Comparison of ENCODE assay signal across 8 cellular contexts in genomic region chr4:41281038-41281634, GRCh38. TPM values are rescaled to one million over a fixed set of nuclear protein-coding genes. Genes with fewer than 3 reads are reported as not detected.
DNase-seq lines count a peak whose midpoint lies in the region; ATAC-seq and TF ChIP-seq lines count a peak whose summit lies in the region.

No MANE protein-coding gene starts in this region.

- H3K4me1 Mint-ChIP-seq in activated CD4-positive, alpha-beta T cell treated with anti-CD3 and anti-CD28 coated beads, Interleukin-2, amount 10 ng/mL, durations not matched to agents 7 days and 5 days: no peaks in the 10 kb centered on the region
- H3K4me1 Mint-ChIP-seq in activated CD8-positive, alpha-beta T cell treated with anti-CD3 and anti-CD28 coated beads, Interleukin-2, amount 10 ng/mL, durations not matched to agents 7 days and 5 days (ENCODE audit: low read depth): no peaks in the 10 kb centered on the region
- peaks cover 4% of the 10 kb centered on the region for H3K4me1 Mint-ChIP-seq in glutamatergic neuron (ENCODE audit: low read depth, unreplicated experiment)

- no peak overlapping the region for H2BK12ac ChIP-seq in trophoblast cell (ENCODE audit: low read length)

- no CpG with 5 or more reads among the region's 7 CpGs for WGBS in trophoblast cell (ENCODE audit: extremely low coverage, insufficient coverage, insufficient read length)

- CTCF ChIA-PET in activated CD4-positive, alpha-beta T cell treated with anti-CD3 and anti-CD28 coated beads, Interleukin-2, amount 10 ng/mL, durations not matched to agents 7 days and 5 days (lab: Charles Lee): interaction anchor here (1.2 kb wide), 1 partner anchor 607 kb away, joined by 3 read pairs; no protein-coding TSS in a partner anchor
- CTCF ChIA-PET in activated CD8-positive, alpha-beta T cell treated with anti-CD3 and anti-CD28 coated beads, Interleukin-2, amount 10 ng/mL, durations not matched to agents 7 days and 5 days (lab: Charles Lee): interaction anchor here (0.6 to 4.1 kb wide), 15 partner anchors 12 to 676 kb away, joined by 3 to 31 read pairs (median 3); no protein-coding TSS in a partner anchor

- peak; percentile 92 for ATAC-seq in GM21447 (IDR thresholded peaks at IDR 0.05; ENCODE audit: unreplicated experiment)
- peak; percentile 97 for ATAC-seq in HG03565 (IDR thresholded peaks at IDR 0.05; ENCODE audit: unreplicated experiment)
- peak; percentile 79 for ATAC-seq in activated CD8-positive, alpha-beta T cell treated with anti-CD3 and anti-CD28 coated beads, Interleukin-2, amount 10 ng/mL, durations not matched to agents 7 days and 5 days

- no peak overlapping the region for H3K4ac ChIP-seq in trophoblast cell (ENCODE audit: low read depth, low read length)

- H3K27ac ChIP-seq in trophoblast cell (ENCODE audit: low read depth, low read length): no peak overlapping the region

- no peak overlapping the region for H2AFZ ChIP-seq in trophoblast cell (ENCODE audit: insufficient read depth, low read length, poor library complexity)

- no peak overlapping the region for H3K4me2 ChIP-seq in trophoblast cell (ENCODE audit: low read length)

- no peaks in the 10 kb centered on the region for H3K36me3 ChIP-seq in trophoblast cell (ENCODE audit: control insufficient read depth in 1 of 2, insufficient read depth in 2 of 2, low read length in 2 of 2)

- DNase-seq in activated CD4-positive, alpha-beta T cell treated with anti-CD3 and anti-CD28 coated beads, Interleukin-2, amount 10 ng/mL, durations not matched to agents 7 days and 5 days: peak; percentile 58
- DNase-seq in activated CD4-positive, alpha-beta T cell treated with anti-CD3 and anti-CD28 coated beads, Interleukin-2, amount 50 U/mL, for 48 hours: no peak
- DNase-seq in NCI-H446 treated with DMSO at 0.1 percent for 48 hours (lab: John Stamatoyannopoulos, UW): peak; percentile 79
- peak; percentile 56 for DNase-seq in activated CD8-positive, alpha-beta T cell treated with anti-CD3 and anti-CD28 coated beads, Interleukin-2, amount 10 ng/mL, durations not matched to agents 7 days and 5 days
- no peak for DNase-seq in glutamatergic neuron
- peak; percentile 63 to 95 for DNase-seq in trophoblast cell

- H3K36me3 Mint-ChIP-seq in activated CD4-positive, alpha-beta T cell treated with anti-CD3 and anti-CD28 coated beads, Interleukin-2, amount 10 ng/mL, durations not matched to agents 7 days and 5 days (ENCODE audit: low read depth): no peaks in the 10 kb centered on the region
- no peaks in the 10 kb centered on the region for H3K36me3 Mint-ChIP-seq in activated CD8-positive, alpha-beta T cell treated with anti-CD3 and anti-CD28 coated beads, Interleukin-2, amount 10 ng/mL, durations not matched to agents 7 days and 5 days (ENCODE audit: low read depth)
- H3K36me3 Mint-ChIP-seq in glutamatergic neuron (ENCODE audit: unreplicated experiment): no peaks in the 10 kb centered on the region

- H3K27me3 Mint-ChIP-seq in activated CD4-positive, alpha-beta T cell treated with anti-CD3 and anti-CD28 coated beads, Interleukin-2, amount 10 ng/mL, durations not matched to agents 7 days and 5 days: no peaks in the 10 kb centered on the region
- no peaks in the 10 kb centered on the region for H3K27me3 Mint-ChIP-seq in activated CD8-positive, alpha-beta T cell treated with anti-CD3 and anti-CD28 coated beads, Interleukin-2, amount 10 ng/mL, durations not matched to agents 7 days and 5 days (ENCODE audit: low read depth)
- H3K27me3 Mint-ChIP-seq in glutamatergic neuron (ENCODE audit: unreplicated experiment): no peaks in the 10 kb centered on the region

- H3K27ac Mint-ChIP-seq in activated CD4-positive, alpha-beta T cell treated with anti-CD3 and anti-CD28 coated beads, Interleukin-2, amount 10 ng/mL, durations not matched to agents 7 days and 5 days: no peak overlapping the region
- no peak overlapping the region for H3K27ac Mint-ChIP-seq in activated CD8-positive, alpha-beta T cell treated with anti-CD3 and anti-CD28 coated beads, Interleukin-2, amount 10 ng/mL, durations not matched to agents 7 days and 5 days
- no peak overlapping the region for H3K27ac Mint-ChIP-seq in glutamatergic neuron (ENCODE audit: unreplicated experiment)

- no peaks in the 10 kb centered on the region for H3K79me2 ChIP-seq in trophoblast cell (ENCODE audit: control insufficient read depth, insufficient read depth, low read length, poor library complexity)

- H3K14ac ChIP-seq in trophoblast cell (ENCODE audit: low read length): no peak overlapping the region

- H3K9me3 Mint-ChIP-seq in activated CD4-positive, alpha-beta T cell treated with anti-CD3 and anti-CD28 coated beads, Interleukin-2, amount 10 ng/mL, durations not matched to agents 7 days and 5 days: no peaks in the 10 kb centered on the region
- H3K9me3 Mint-ChIP-seq in activated CD8-positive, alpha-beta T cell treated with anti-CD3 and anti-CD28 coated beads, Interleukin-2, amount 10 ng/mL, durations not matched to agents 7 days and 5 days (ENCODE audit: insufficient read depth): no peaks in the 10 kb centered on the region
- H3K9me3 Mint-ChIP-seq in glutamatergic neuron (ENCODE audit: unreplicated experiment): peaks cover 3% of the 10 kb centered on the region

- no peak overlapping the region for H4K91ac ChIP-seq in trophoblast cell (ENCODE audit: low read depth, low read length)

- H3K4me3 ChIP-seq in trophoblast cell (ENCODE audit: low read depth, low read length): no peak overlapping the region

- peak; percentile 88 for TF ChIP-seq CTCF in glutamatergic neuron (IDR thresholded peaks at IDR 0.05; ENCODE audit: partially characterized antibody, unreplicated experiment)

- peaks cover 0 to 3% of the 10 kb centered on the region in 2 experiments for H3K4me1 ChIP-seq in trophoblast cell (ENCODE audit: control insufficient read depth in 1 of 2, insufficient read depth in 2 of 2, low read length in 2 of 2)

- no peak overlapping the region for H2BK5ac ChIP-seq in trophoblast cell (ENCODE audit: low read depth, low read length, poor library complexity)

- no peak overlapping the region for H2AK5ac ChIP-seq in trophoblast cell (ENCODE audit: low read length)

- no peak overlapping the region for H3K23ac ChIP-seq in trophoblast cell (ENCODE audit: low read length)

- no peak overlapping the region for H3K9ac ChIP-seq in trophoblast cell (ENCODE audit: low read length)

- no peak overlapping the region for H4K12ac ChIP-seq in trophoblast cell (ENCODE audit: low read depth, low read length)

- no peaks in the 10 kb centered on the region for H3K27me3 ChIP-seq in trophoblast cell (ENCODE audit: insufficient read depth, low read length)

- no peaks in the 10 kb centered on the region for H3K79me1 ChIP-seq in trophoblast cell (ENCODE audit: low read length)

- H4K8ac ChIP-seq in trophoblast cell (ENCODE audit: low read depth, low read length): no peak overlapping the region

- H2BK120ac ChIP-seq in trophoblast cell (ENCODE audit: insufficient read depth, low read length, poor library complexity): no peak overlapping the region

- POLR2A ChIA-PET in activated CD4-positive, alpha-beta T cell treated with anti-CD3 and anti-CD28 coated beads, Interleukin-2, amount 10 ng/mL, durations not matched to agents 7 days and 5 days (lab: Charles Lee): no interaction called here
- POLR2A ChIA-PET in activated CD8-positive, alpha-beta T cell treated with anti-CD3 and anti-CD28 coated beads, Interleukin-2, amount 10 ng/mL, durations not matched to agents 7 days and 5 days (lab: Charles Lee): no interaction called here

- H3K4me3 Mint-ChIP-seq in activated CD4-positive, alpha-beta T cell treated with anti-CD3 and anti-CD28 coated beads, Interleukin-2, amount 10 ng/mL, durations not matched to agents 7 days and 5 days: no peak overlapping the region
- no peak overlapping the region for H3K4me3 Mint-ChIP-seq in activated CD8-positive, alpha-beta T cell treated with anti-CD3 and anti-CD28 coated beads, Interleukin-2, amount 10 ng/mL, durations not matched to agents 7 days and 5 days
- no peak overlapping the region for H3K4me3 Mint-ChIP-seq in glutamatergic neuron (ENCODE audit: unreplicated experiment)

- peaks cover 2% of the 10 kb centered on the region for H3K9me3 ChIP-seq in trophoblast cell (ENCODE audit: insufficient read depth, low read depth, low read length)

- H3K18ac ChIP-seq in trophoblast cell (ENCODE audit: low read length): no peak overlapping the region

RNA-seq across cellular contexts. Expression of gene UCHL1, which starts 24.4 kb away (rescaled TPM):
- total RNA-seq in activated CD4-positive, alpha-beta T cell treated with anti-CD3 and anti-CD28 coated beads, Interleukin-2, amount 10 ng/mL, durations not matched to agents 7 days and 5 days: not detected
- total RNA-seq in activated CD8-positive, alpha-beta T cell treated with anti-CD3 and anti-CD28 coated beads, Interleukin-2, amount 10 ng/mL, durations not matched to agents 7 days and 5 days: under 1 TPM; 0.34 to 0.37 TPM
- total RNA-seq in glutamatergic neuron (ENCODE audit: unreplicated experiment): 1,012 TPM
- polyA plus RNA-seq in trophoblast cell (2013): 95.0 and 114 TPM in 2 replicates

Comparison
In these comparisons a context has a peak if more than half of its experiments do, and no peak if none do; other contexts are left out.
1. DNase-seq: peak in activated CD4-positive, alpha-beta T cell treated with anti-CD3 and anti-CD28 coated beads, Interleukin-2, amount 10 ng/mL, durations not matched to agents 7 days and 5 days (single experiment), NCI-H446 treated with DMSO at 0.1 percent for 48 hours (single experiment), activated CD8-positive, alpha-beta T cell treated with anti-CD3 and anti-CD28 coated beads, Interleukin-2, amount 10 ng/mL, durations not matched to agents 7 days and 5 days (single experiment) and trophoblast cell (2 of 2); none in activated CD4-positive, alpha-beta T cell treated with anti-CD3 and anti-CD28 coated beads, Interleukin-2, amount 50 U/mL, for 48 hours (0 of 2) and glutamatergic neuron (single experiment).
2. RNA of gene UCHL1, which starts 24.4 kb away (total RNA-seq): 1,012 TPM in glutamatergic neuron (single experiment); 0.34 to 0.37 TPM in activated CD8-positive, alpha-beta T cell treated with anti-CD3 and anti-CD28 coated beads, Interleukin-2, amount 10 ng/mL, durations not matched to agents 7 days and 5 days and not detected in activated CD4-positive, alpha-beta T cell treated with anti-CD3 and anti-CD28 coated beads, Interleukin-2, amount 10 ng/mL, durations not matched to agents 7 days and 5 days; every median in the first group is over 100 times any median in the second.
3. Peak in every context shown above with its lines, with median percentiles within 50 percentile points of each other: ATAC-seq.